Comparison of ENCODE assay signal across 8 cellular contexts in the genomic region with DNA sequence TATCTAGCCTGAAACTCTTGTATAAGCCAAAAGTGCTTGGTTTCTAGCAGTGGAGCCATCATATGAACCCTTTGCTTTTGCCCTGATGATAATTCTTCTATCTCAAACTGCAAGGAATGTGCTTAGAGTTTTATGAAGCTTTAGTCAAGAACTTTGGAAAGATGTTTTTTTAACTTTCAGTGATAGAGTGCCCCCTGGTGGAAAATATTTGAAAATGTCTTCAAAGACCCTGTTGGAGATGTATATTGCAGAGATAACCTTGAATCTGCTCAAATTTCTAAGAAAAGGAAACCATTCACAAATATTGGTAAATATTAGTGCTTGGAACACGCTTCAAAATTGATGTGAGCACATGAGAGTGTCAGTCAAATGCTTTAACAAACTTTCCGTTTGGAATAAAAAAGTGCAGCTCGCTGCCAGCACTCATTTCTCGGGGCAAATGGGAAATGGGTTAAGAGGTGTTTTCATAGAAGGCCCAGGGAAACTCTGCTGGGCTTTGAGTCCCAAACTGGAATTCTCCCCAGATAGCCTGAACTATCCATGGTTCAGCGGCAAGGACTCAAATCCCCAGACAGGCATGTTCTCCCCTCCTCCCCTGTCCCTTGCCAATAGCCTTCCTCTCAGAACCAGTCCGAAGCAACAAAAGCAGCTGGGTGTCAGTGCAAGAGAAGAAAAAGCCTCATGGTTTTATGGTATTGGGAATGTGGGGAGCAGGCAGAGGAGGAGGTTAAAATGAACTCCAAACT.
DNase-seq lines count a peak whose midpoint lies in the region; ATAC-seq and TF ChIP-seq lines count a peak whose summit lies in the region.

No MANE protein-coding gene starts in this region.

- ATAC-seq in PC-3 (peak; percentile 22; the same call in 1 of the 2 replicates), GM21619 (IDR thresholded peaks at IDR 0.05; ENCODE audit: unreplicated experiment) (no peak)
- no peak for ATAC-seq in activated T-helper 17 cell treated with anti-CD3 and anti-CD28 coated beads, Interleukin-2, amount 50 U/mL, for 72 hours (replicated peaks)

- H3K36me3 Mint-ChIP-seq in osteocyte (ENCODE audit: unreplicated experiment) = peaks cover 82% of the 10 kb centered on the region
- H3K36me3 Mint-ChIP-seq in activated T-helper 17 cell treated with anti-CD3 and anti-CD28 coated beads, Interleukin-2, amount 50 U/mL, for 72 hours (ENCODE audit: low read depth) = peaks cover 89% of the 10 kb centered on the region

- in situ Hi-C loops in GM13977 (cut with MboI; ENCODE audit: low pct_unique_long_range_greater_than_20kb, low sequenced_read_pairs, unreplicated experiment) = loop anchor here (10.0 kb wide), 1 partner anchor 278 kb away; a partner anchor contains a TSS

- H3K4me3 ChIP-seq in PC-3 (ENCODE audit: low read length) = no peak overlapping the region
- no peak overlapping the region for H3K4me3 ChIP-seq in MG63

- H3K4me3 Mint-ChIP-seq in osteocyte (ENCODE audit: unreplicated experiment) = no peak overlapping the region
- no peak overlapping the region for H3K4me3 Mint-ChIP-seq in activated T-helper 17 cell treated with anti-CD3 and anti-CD28 coated beads, Interleukin-2, amount 50 U/mL, for 72 hours

- H3K27ac Mint-ChIP-seq in osteocyte (ENCODE audit: unreplicated experiment) = peak overlapping the region; percentile 46
- H3K27ac Mint-ChIP-seq in activated T-helper 17 cell treated with anti-CD3 and anti-CD28 coated beads, Interleukin-2, amount 50 U/mL, for 72 hours = no peak overlapping the region

- no peaks in the 10 kb centered on the region for H3K9me2 ChIP-seq in PC-3 (replicated peaks; ENCODE audit: low read length)

- no TSS peak for BruUV-seq in PC-3 (replicated peaks; lab: Mats Ljungman, UMichigan)

- H3K4me2 ChIP-seq in PC-3 (ENCODE audit: low read length) = no peak overlapping the region

- H2AFZ ChIP-seq in PC-3 (ENCODE audit: low read length) = no peak overlapping the region

- H3K27ac ChIP-seq in PC-3 (ENCODE audit: low read length) = no peak overlapping the region

- no peaks in the 10 kb centered on the region for H3K27me3 ChIP-seq in PC-3 (ENCODE audit: low read length)
- no peaks in the 10 kb centered on the region for H3K27me3 ChIP-seq in MG63

- CTCF ChIA-PET in PC-3 (lab: Charles Lee) = no interaction called here

- no peaks in the 10 kb centered on the region for H3F3A ChIP-seq in PC-3 (ENCODE audit: low read length, unreplicated experiment)

- H4K20me1 ChIP-seq in PC-3 (ENCODE audit: low read length) = no peaks in the 10 kb centered on the region

- H3K36me3 ChIP-seq in PC-3 (ENCODE audit: low read depth, low read length) (peaks cover 90% of the 10 kb centered on the region), MG63 (peaks cover 96% of the 10 kb centered on the region)

- H3K9ac ChIP-seq in PC-3 (ENCODE audit: low read length) = no peak overlapping the region

- peaks cover 8% of the 10 kb centered on the region for H3K4me1 Mint-ChIP-seq in osteocyte (ENCODE audit: unreplicated experiment)
- peaks cover 3% of the 10 kb centered on the region for H3K4me1 Mint-ChIP-seq in activated T-helper 17 cell treated with anti-CD3 and anti-CD28 coated beads, Interleukin-2, amount 50 U/mL, for 72 hours

- intact Hi-C loops in PC-3 (cut with micrococcal nuclease) = no loop called here

- no peaks in the 10 kb centered on the region for H3K4me1 ChIP-seq in PC-3 (ENCODE audit: insufficient read depth, low read length)

- no peaks in the 10 kb centered on the region for H3K9me3 Mint-ChIP-seq in osteocyte (ENCODE audit: unreplicated experiment)
- H3K9me3 Mint-ChIP-seq in activated T-helper 17 cell treated with anti-CD3 and anti-CD28 coated beads, Interleukin-2, amount 50 U/mL, for 72 hours = no peaks in the 10 kb centered on the region

- H3K9me3 ChIP-seq in PC-3 (ENCODE audit: low read length) = no peaks in the 10 kb centered on the region
- no peaks in the 10 kb centered on the region for H3K9me3 ChIP-seq in MG63

- POLR2A ChIA-PET in PC-3 (lab: Charles Lee; ENCODE audit: unreplicated experiment) = no interaction called here

- DNase-seq in AG20443 (ENCODE audit: low spot score) (peak; percentile 57), GM13977 (ENCODE audit: low spot score) (peak; percentile 58), PC-3 (peak; percentile 60), epidermal melanocyte (ENCODE audit: insufficient read length, low spot score) (peak; percentile 77), osteocyte (ENCODE audit: extremely low spot score, unreplicated experiment) (no peak), MG63 (no peak)

- H3K27me3 Mint-ChIP-seq in osteocyte (ENCODE audit: unreplicated experiment) = no peaks in the 10 kb centered on the region
- H3K27me3 Mint-ChIP-seq in activated T-helper 17 cell treated with anti-CD3 and anti-CD28 coated beads, Interleukin-2, amount 50 U/mL, for 72 hours = peaks cover 7% of the 10 kb centered on the region

- TF ChIP-seq CTCF in GM13977 (IDR thresholded peaks at IDR 0.05; ENCODE audit: extremely low read depth, insufficient read depth, missing control alignments) = peak; percentile 43
- TF ChIP-seq CTCF in PC-3 (conservative IDR thresholded peaks at IDR 0.05; ENCODE audit: low read depth, low read length) = peak; percentile 76
- TF ChIP-seq CTCF in osteocyte (IDR thresholded peaks at IDR 0.05) = peak; percentile 71

- H3K79me2 ChIP-seq in PC-3 (ENCODE audit: low read length) = no peaks in the 10 kb centered on the region

Comparison
In these comparisons a context has a peak if more than half of its experiments do, and no peak if none do; other contexts are left out.
1. DNase-seq: peak in AG20443 (single experiment), GM13977 (single experiment), PC-3 (single experiment) and epidermal melanocyte (single experiment); none in osteocyte (single experiment) and MG63 (single experiment).
2. Peak in every context shown above with its lines, with median percentiles within 50 percentile points of each other: CTCF ChIP-seq.